15 cellular contexts compared by ENCODE assay signal in genomic region chr20:50388733-50389436, GRCh38.
DNase-seq lines count a peak whose midpoint lies in the region; ATAC-seq and TF ChIP-seq lines count a peak whose summit lies in the region.
"Had no signal": no experiment of that assay in that cellular context is flagged by ENCODE, and none has a peak within 500 bp of the region (broad histone marks: within the 10 kb centered on the region; RNA-seq: fewer than 3 reads in every experiment).

No MANE protein-coding gene starts in this region.

- peaks cover 48 to 61% (median 56%) of the 10 kb centered on the region in 3 donors for H3K4me1 Mint-ChIP-seq in CD8-positive, alpha-beta memory T cell
- no peaks in the 10 kb centered on the region for H3K4me1 Mint-ChIP-seq in WTC11
- H3K4me1 Mint-ChIP-seq in immature natural killer cell = peaks cover 52 to 65% of the 10 kb centered on the region in 2 donors
- H3K4me1 Mint-ChIP-seq: memory B cell had no signal

- CTCF ChIA-PET in CD8-positive, alpha-beta memory T cell (lab: Charles Lee) = interaction anchor here (0.6 kb wide), 1 partner anchor 683 kb away, joined by 3 read pairs; no protein-coding TSS in a partner anchor
- CTCF ChIA-PET in WTC11 (lab: Charles Lee) = no interaction called here

- no peak overlapping the region for H3K4me3 ChIP-seq in CD8-positive, alpha-beta memory T cell (ENCODE audit: low read length)
- H3K4me3 ChIP-seq in skeletal muscle tissue (ENCODE audit: low read length in 3 of 3) = no peak overlapping the region
- H3K4me3 ChIP-seq: esophagus muscularis mucosa, MG63, SJSA1 had no signal

- H3K36me3 ChIP-seq in CD8-positive, alpha-beta memory T cell (ENCODE audit: insufficient read depth, low read length) = no peaks in the 10 kb centered on the region
- H3K36me3 ChIP-seq in skeletal muscle tissue (ENCODE audit: control insufficient read depth in 3 of 3, insufficient read depth in 3 of 3, low read length in 3 of 3) = no peaks in the 10 kb centered on the region
- H3K36me3 ChIP-seq: esophagus muscularis mucosa, MG63, SJSA1 had no signal

- no peak for TF ChIP-seq CTCF in WTC11 (IDR thresholded peaks at IDR 0.05)

- peak overlapping the region in 3 of 7 donors; percentile 5 to 54 (median 30) for H3K4me3 Mint-ChIP-seq in CD8-positive, alpha-beta memory T cell
- H3K4me3 Mint-ChIP-seq in WTC11 = no peak overlapping the region
- peak overlapping the region in 4 of 5 donors; percentile 27 to 74 (median 44) for H3K4me3 Mint-ChIP-seq in immature natural killer cell
- H3K4me3 Mint-ChIP-seq: activated naive CD8-positive, alpha-beta T cell; memory B cell had no signal

- no peaks in the 10 kb centered on the region for H3K27me3 Mint-ChIP-seq in CD8-positive, alpha-beta memory T cell
- H3K27me3 Mint-ChIP-seq in WTC11 (ENCODE audit: low read depth) (no peaks in the 10 kb centered on the region), immature natural killer cell (ENCODE audit: low read depth in 3 of 3) (peaks cover 16 to 25% (median 23%) of the 10 kb centered on the region in 3 donors)
- H3K27me3 Mint-ChIP-seq: activated naive CD8-positive, alpha-beta T cell had no signal

- peak in 1 of 5 donors; percentile 3 for DNase-seq in CD8-positive, alpha-beta memory T cell
- DNase-seq in WTC11 (ENCODE audit: low spot score) (no peak), immature natural killer cell (no peak), kidney tubule cell (ENCODE audit: low spot score) (no peak), occipital lobe (lab: John Stamatoyannopoulos, UW) (no peak), NCI-H2081 treated with DMSO at 0.1 percent for 48 hours (lab: John Stamatoyannopoulos, UW) (no peak)
- DNase-seq: GDM1, MG63, NCI-H446 treated with DMSO at 0.1 percent for 48 hours had no signal

- H3K9me3 Mint-ChIP-seq in CD8-positive, alpha-beta memory T cell = no peaks in the 10 kb centered on the region
- H3K9me3 Mint-ChIP-seq in WTC11 = no peaks in the 10 kb centered on the region
- no peaks in the 10 kb centered on the region for H3K9me3 Mint-ChIP-seq in immature natural killer cell

- peak overlapping the region; percentile 25 to 87 (median 74) for H3K27ac Mint-ChIP-seq in CD8-positive, alpha-beta memory T cell
- H3K27ac Mint-ChIP-seq in WTC11 (no peak overlapping the region), immature natural killer cell (peak overlapping the region in 5 of 6 donors; percentile 75 to 93 (median 92))
- H3K27ac Mint-ChIP-seq: activated naive CD8-positive, alpha-beta T cell; memory B cell had no signal

- no peaks in the 10 kb centered on the region for H3K27me3 ChIP-seq in CD8-positive, alpha-beta memory T cell (ENCODE audit: insufficient read depth, low read length, poor library complexity, severe bottlenecking)
- H3K27me3 ChIP-seq in skeletal muscle tissue (ENCODE audit: control insufficient read depth in 3 of 3, insufficient read depth in 3 of 3, low read length in 3 of 3) = no peaks in the 10 kb centered on the region
- H3K27me3 ChIP-seq: esophagus muscularis mucosa, MG63, SJSA1 had no signal

- H3K9ac ChIP-seq in skeletal muscle tissue (ENCODE audit: low read depth in 1 of 3, low read length in 3 of 3) = peak overlapping the region in 2 of 3 donors; percentile 42 to 66

- no peaks in the 10 kb centered on the region for H3K36me3 Mint-ChIP-seq in CD8-positive, alpha-beta memory T cell
- H3K36me3 Mint-ChIP-seq in WTC11 (no peaks in the 10 kb centered on the region), immature natural killer cell (no peaks in the 10 kb centered on the region)
- H3K36me3 Mint-ChIP-seq: activated naive CD8-positive, alpha-beta T cell had no signal

- POLR2A ChIA-PET in CD8-positive, alpha-beta memory T cell (lab: Charles Lee) = no interaction called here
- POLR2A ChIA-PET in WTC11 (lab: Charles Lee) = no interaction called here

- no peaks in the 10 kb centered on the region for H3K9me3 ChIP-seq in CD8-positive, alpha-beta memory T cell (ENCODE audit: low read length)
- H3K9me3 ChIP-seq in skeletal muscle tissue (ENCODE audit: control insufficient read depth in 3 of 3, low read length in 3 of 3) = no peaks in the 10 kb centered on the region
- H3K9me3 ChIP-seq: esophagus muscularis mucosa, MG63, SJSA1 had no signal

- ATAC-seq in WTC11 = no peak
- no peak for ATAC-seq in HG02870 (IDR thresholded peaks at IDR 0.05; ENCODE audit: unreplicated experiment)

- peaks cover 44% of the 10 kb centered on the region for H3K4me1 ChIP-seq in CD8-positive, alpha-beta memory T cell (ENCODE audit: insufficient read depth, low read length)
- H3K4me1 ChIP-seq in skeletal muscle tissue (ENCODE audit: control insufficient read depth in 3 of 3, insufficient read depth in 3 of 3, low read length in 3 of 3) = peaks cover 18 to 25% (median 21%) of the 10 kb centered on the region in 3 donors
- H3K4me1 ChIP-seq: SJSA1 had no signal

- no peak overlapping the region for H3K27ac ChIP-seq in CD8-positive, alpha-beta memory T cell (ENCODE audit: low read depth, low read length)
- no peak overlapping the region for H3K27ac ChIP-seq in skeletal muscle tissue (ENCODE audit: low read depth, low read length)
- H3K27ac ChIP-seq: esophagus muscularis mucosa, SJSA1 had no signal

TF ChIP-seq in WTC11, 78 proteins besides CTCF, POLR2A, EP300 and RAD21:
- TF ChIP-seq GABPB1 (CRISPR knock-in tag; IDR thresholded peaks at IDR 0.05) (peak; percentile 30; the same call in 1 of the 2 replicates), ZBTB21 (CRISPR knock-in tag; IDR thresholded peaks at IDR 0.05; ENCODE audit: borderline replicate concordance) (no peak)
